ENCODE assay signal across 1 cellular context in genomic region chr16:24737916-24738594, GRCh38.
TF ChIP-seq lines count a peak whose summit lies in the region.

No MANE protein-coding gene starts in this region.

TF ChIP-seq in WTC11, 78 proteins besides CTCF, POLR2A, EP300 and RAD21 (continued from another document):
- TF ChIP-seq ESRRA (CRISPR knock-in tag; IDR thresholded peaks at IDR 0.05; ENCODE audit: borderline replicate concordance): no peak
- TF ChIP-seq ZNF121 (CRISPR knock-in tag; IDR thresholded peaks at IDR 0.05): no peak
- TF ChIP-seq ZNF281 (CRISPR knock-in tag; IDR thresholded peaks at IDR 0.05): no peak
- no peak for TF ChIP-seq AR (CRISPR knock-in tag; IDR thresholded peaks at IDR 0.05)
- no peak for TF ChIP-seq JUN (CRISPR knock-in tag; IDR thresholded peaks at IDR 0.05)
